Comparison of ENCODE assay signal across 18 cellular contexts in the genomic region with DNA sequence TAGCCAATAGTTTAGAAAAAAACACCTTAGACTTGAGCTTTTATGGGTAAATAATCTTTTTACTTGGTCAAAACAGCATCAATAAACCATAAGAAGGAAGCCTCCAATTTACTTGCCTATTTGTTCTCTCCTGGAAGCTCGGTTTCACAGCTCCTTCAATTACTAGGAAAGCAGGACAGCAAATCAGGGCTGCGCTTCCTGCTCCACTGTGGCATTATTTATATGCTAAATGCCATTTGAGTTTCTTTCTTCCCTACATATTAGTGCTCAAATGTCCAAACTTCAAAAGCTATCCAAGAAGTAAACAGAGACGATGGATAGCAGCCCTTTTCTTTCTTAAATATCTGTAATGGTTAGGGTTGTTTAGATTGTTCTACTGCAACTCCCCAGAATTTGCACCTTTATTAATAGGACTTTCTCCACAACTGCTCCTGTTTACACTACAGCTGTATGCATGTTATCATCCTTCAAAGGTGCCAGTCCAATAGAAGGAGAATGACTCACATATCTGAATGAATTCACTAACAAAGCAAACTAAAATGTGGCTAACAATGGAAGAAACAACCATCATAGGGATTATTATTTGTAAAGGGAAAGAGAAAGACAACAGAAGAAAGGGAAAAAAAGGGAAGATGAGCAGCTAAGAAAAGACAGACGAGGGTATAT. TPM values are rescaled to one million over a fixed set of nuclear protein-coding genes. Genes with fewer than 3 reads are reported as not detected.
DNase-seq lines count a peak whose midpoint lies in the region; ATAC-seq and TF ChIP-seq lines count a peak whose summit lies in the region.
"Had no signal": no experiment of that assay in that cellular context is flagged by ENCODE, and none has a peak within 500 bp of the region (broad histone marks: within the 10 kb centered on the region; RNA-seq: fewer than 3 reads in every experiment).

No MANE protein-coding gene starts in this region.

- no peaks in the 10 kb centered on the region for H3K36me3 Mint-ChIP-seq in GM23338 (ENCODE audit: low read depth)
- H3K36me3 Mint-ChIP-seq in T-helper 17 cell (ENCODE audit: low read depth): peaks cover 2% of the 10 kb centered on the region

- no peaks in the 10 kb centered on the region for H3K27me3 ChIP-seq in GM23338 (ENCODE audit: insufficient read depth)
- no peaks in the 10 kb centered on the region for H3K27me3 ChIP-seq in RWPE2 (ENCODE audit: insufficient read depth, poor library complexity, severe bottlenecking)

- H3K9me2 ChIP-seq in GM23338 (ENCODE audit: insufficient read depth): no peaks in the 10 kb centered on the region

- H3K9me3 Mint-ChIP-seq in GM23338: no peaks in the 10 kb centered on the region

- H2AFZ ChIP-seq in GM23338: no peak overlapping the region
- H2AFZ ChIP-seq: PC-9 had no signal

- no peaks in the 10 kb centered on the region for H3F3A ChIP-seq in GM23338 (replicated peaks; ENCODE audit: low read depth)

- H3K36me3 ChIP-seq in GM23338 (ENCODE audit: insufficient read depth) (no peaks in the 10 kb centered on the region), RWPE2 (ENCODE audit: low read depth) (no peaks in the 10 kb centered on the region)

- H3K4me3 ChIP-seq in GM23338: no peak overlapping the region
- no peak overlapping the region for H3K4me3 ChIP-seq in RWPE2 (ENCODE audit: severe bottlenecking)
- H3K4me3 ChIP-seq: A549, PC-9 had no signal

- no peaks in the 10 kb centered on the region for H3K27me3 Mint-ChIP-seq in GM23338 (ENCODE audit: insufficient read depth, low read depth, poor library complexity)
- no peaks in the 10 kb centered on the region for H3K27me3 Mint-ChIP-seq in T-helper 17 cell

- H3K27ac Mint-ChIP-seq in GM23338: no peak overlapping the region
- no peak overlapping the region for H3K27ac Mint-ChIP-seq in T-helper 17 cell

- peak overlapping the region; percentile 50 for H3K4me2 ChIP-seq in GM23338
- H3K4me2 ChIP-seq: A549, KMS-11, PC-9 had no signal

- peak; percentile 24 for DNase-seq in COLO668 (lab: John Stamatoyannopoulos, UW; ENCODE audit: unreplicated experiment)
- no peak for DNase-seq in GM23338 (ENCODE audit: low spot score)
- no peak for DNase-seq in RWPE2 (ENCODE audit: low spot score)
- peak; percentile 36 for DNase-seq in iris pigment epithelial cell (ENCODE audit: low read depth)
- no peak for DNase-seq in T-helper 17 cell
- no peak for DNase-seq in substantia nigra (lab: John Stamatoyannopoulos, UW)
- DNase-seq in stimulated activated CD4-positive, alpha-beta T cell treated with anti-CD3 and anti-CD28 coated beads, Interleukin-12 subunit alpha, Interleukin-12 subunit beta, amount 100 ng/mL, for 4 hours: no peak
- DNase-seq: DND-41, GF-D8, HCEC 1CT, NCI-H2029, NCI-H226, NCI-H526, PC-9 had no signal

- H3K9me3 ChIP-seq in RWPE2 (ENCODE audit: severe bottlenecking): no peaks in the 10 kb centered on the region
- no peaks in the 10 kb centered on the region for H3K9me3 ChIP-seq in T-helper 17 cell (ENCODE audit: control insufficient read depth, low read length, poor library complexity, severe bottlenecking)
- H3K9me3 ChIP-seq: A549, Caco-2 had no signal

- H3K4me1 ChIP-seq in GM23338 (ENCODE audit: insufficient read depth) (peaks cover 42% of the 10 kb centered on the region), RWPE2 (ENCODE audit: insufficient read depth, poor library complexity, severe bottlenecking) (peaks cover 19% of the 10 kb centered on the region)

- H3K4me1 Mint-ChIP-seq in GM23338: peaks cover 61% of the 10 kb centered on the region
- peaks cover 27% of the 10 kb centered on the region for H3K4me1 Mint-ChIP-seq in T-helper 17 cell

- ATAC-seq in GM23338 (no peak), RWPE2 (ENCODE audit: low read depth) (0 out of 3 replicates have a peak, but pooled peaks have one; percentile 36), T-helper 17 cell (no peak)
- ATAC-seq: A549 had no signal

- peaks cover 69% of the 10 kb centered on the region for H3K79me2 ChIP-seq in GM23338 (replicated peaks; ENCODE audit: insufficient read depth)

- TF ChIP-seq CTCF in GM23338 (conservative IDR thresholded peaks at IDR 0.05; ENCODE audit: low read depth in 2 of 2) (no peak), RWPE2 (IDR thresholded peaks at IDR 0.05; ENCODE audit: poor library complexity, severe bottlenecking) (no peak)

- H4K20me1 ChIP-seq in GM23338 (replicated peaks; ENCODE audit: insufficient read depth): peaks cover 3% of the 10 kb centered on the region; the same call in 1 of the 2 replicates

- H3K27ac ChIP-seq in GM23338 (ENCODE audit: low read depth): no peak overlapping the region
- no peak overlapping the region for H3K27ac ChIP-seq in RWPE2 (ENCODE audit: poor library complexity, severe bottlenecking)
- no peak overlapping the region for H3K27ac ChIP-seq in substantia nigra (ENCODE audit: low read depth, low read length, poor library complexity, severe bottlenecking)
- H3K27ac ChIP-seq: A549, C4-2B, KMS-11, PC-9 had no signal

- H3K4me3 Mint-ChIP-seq in GM23338: no peak overlapping the region
- no peak overlapping the region for H3K4me3 Mint-ChIP-seq in T-helper 17 cell

TF ChIP-seq in GM23338, 12 proteins besides CTCF, POLR2A, EP300 and RAD21 (continues in another document):
- TF ChIP-seq EZH2phosphoT487 (IDR thresholded peaks at IDR 0.05; ENCODE audit: unreplicated experiment): no peak
- TF ChIP-seq, protein P1, sequence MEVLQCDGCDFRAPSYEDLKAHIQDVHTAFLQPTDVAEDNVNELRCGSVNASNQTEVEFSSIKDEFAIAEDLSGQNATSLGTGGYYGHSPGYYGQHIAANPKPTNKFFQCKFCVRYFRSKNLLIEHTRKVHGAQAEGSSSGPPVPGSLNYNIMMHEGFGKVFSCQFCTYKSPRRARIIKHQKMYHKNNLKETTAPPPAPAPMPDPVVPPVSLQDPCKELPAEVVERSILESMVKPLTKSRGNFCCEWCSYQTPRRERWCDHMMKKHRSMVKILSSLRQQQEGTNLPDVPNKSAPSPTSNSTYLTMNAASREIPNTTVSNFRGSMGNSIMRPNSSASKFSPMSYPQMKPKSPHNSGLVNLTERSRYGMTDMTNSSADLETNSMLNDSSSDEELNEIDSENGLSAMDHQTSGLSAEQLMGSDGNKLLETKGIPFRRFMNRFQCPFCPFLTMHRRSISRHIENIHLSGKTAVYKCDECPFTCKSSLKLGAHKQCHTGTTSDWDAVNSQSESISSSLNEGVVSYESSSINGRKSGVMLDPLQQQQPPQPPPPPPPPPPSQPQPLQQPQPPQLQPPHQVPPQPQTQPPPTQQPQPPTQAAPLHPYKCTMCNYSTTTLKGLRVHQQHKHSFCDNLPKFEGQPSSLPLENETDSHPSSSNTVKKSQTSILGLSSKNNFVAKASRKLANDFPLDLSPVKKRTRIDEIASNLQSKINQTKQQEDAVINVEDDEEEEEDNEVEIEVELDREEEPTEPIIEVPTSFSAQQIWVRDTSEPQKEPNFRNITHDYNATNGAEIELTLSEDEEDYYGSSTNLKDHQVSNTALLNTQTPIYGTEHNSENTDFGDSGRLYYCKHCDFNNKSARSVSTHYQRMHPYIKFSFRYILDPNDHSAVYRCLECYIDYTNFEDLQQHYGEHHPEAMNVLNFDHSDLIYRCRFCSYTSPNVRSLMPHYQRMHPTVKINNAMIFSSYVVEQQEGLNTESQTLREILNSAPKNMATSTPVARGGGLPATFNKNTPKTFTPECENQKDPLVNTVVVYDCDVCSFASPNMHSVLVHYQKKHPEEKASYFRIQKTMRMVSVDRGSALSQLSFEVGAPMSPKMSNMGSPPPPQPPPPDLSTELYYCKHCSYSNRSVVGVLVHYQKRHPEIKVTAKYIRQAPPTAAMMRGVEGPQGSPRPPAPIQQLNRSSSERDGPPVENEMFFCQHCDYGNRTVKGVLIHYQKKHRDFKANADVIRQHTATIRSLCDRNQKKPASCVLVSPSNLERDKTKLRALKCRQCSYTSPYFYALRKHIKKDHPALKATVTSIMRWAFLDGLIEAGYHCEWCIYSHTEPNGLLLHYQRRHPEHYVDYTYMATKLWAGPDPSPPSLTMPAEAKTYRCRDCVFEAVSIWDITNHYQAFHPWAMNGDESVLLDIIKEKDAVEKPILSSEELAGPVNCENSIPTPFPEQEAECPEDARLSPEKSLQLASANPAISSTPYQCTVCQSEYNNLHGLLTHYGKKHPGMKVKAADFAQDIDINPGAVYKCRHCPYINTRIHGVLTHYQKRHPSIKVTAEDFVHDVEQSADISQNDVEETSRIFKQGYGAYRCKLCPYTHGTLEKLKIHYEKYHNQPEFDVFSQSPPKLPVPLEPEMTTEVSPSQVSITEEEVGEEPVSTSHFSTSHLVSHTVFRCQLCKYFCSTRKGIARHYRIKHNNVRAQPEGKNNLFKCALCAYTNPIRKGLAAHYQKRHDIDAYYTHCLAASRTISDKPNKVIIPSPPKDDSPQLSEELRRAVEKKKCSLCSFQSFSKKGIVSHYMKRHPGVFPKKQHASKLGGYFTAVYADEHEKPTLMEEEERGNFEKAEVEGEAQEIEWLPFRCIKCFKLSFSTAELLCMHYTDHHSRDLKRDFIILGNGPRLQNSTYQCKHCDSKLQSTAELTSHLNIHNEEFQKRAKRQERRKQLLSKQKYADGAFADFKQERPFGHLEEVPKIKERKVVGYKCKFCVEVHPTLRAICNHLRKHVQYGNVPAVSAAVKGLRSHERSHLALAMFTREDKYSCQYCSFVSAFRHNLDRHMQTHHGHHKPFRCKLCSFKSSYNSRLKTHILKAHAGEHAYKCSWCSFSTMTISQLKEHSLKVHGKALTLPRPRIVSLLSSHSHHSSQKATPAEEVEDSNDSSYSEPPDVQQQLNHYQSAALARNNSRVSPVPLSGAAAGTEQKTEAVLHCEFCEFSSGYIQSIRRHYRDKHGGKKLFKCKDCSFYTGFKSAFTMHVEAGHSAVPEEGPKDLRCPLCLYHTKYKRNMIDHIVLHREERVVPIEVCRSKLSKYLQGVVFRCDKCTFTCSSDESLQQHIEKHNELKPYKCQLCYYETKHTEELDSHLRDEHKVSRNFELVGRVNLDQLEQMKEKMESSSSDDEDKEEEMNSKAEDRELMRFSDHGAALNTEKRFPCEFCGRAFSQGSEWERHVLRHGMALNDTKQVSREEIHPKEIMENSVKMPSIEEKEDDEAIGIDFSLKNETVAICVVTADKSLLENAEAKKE (CRISPR knock-in tag; IDR thresholded peaks at IDR 0.05): no peak

RNA-seq across cellular contexts. Expression of a gene that starts 58.7 kb away (rescaled TPM):
- 18.4 and 35.0 TPM in 2 replicates for total RNA-seq in GM23338 (2014; rRNA removed; shearing (Covaris generic))
- 26.0 and 30.6 TPM in 2 replicates for polyA plus RNA-seq in GM23338 (2016; fragmentation: Nextera tagmentation; extraction: Ambion mirVana)
- total RNA-seq in T-helper 17 cell: 10 to 100 TPM; 19.2 to 28.9 TPM

Comparison
In these comparisons a context has a peak if more than half of its experiments do, and no peak if none do; other contexts are left out.
1. DNase-seq: peak in COLO668 (single experiment) and iris pigment epithelial cell (single experiment); none in GM23338 (single experiment), RWPE2 (single experiment), T-helper 17 cell (0 of 3), substantia nigra (0 of 49) and stimulated activated CD4-positive, alpha-beta T cell treated with anti-CD3 and anti-CD28 coated beads, Interleukin-12 subunit alpha, Interleukin-12 subunit beta, amount 100 ng/mL, for 4 hours (single experiment).